8 cellular contexts compared by ENCODE assay signal in genomic region chr15:34337557-34338306, GRCh38. TPM values are rescaled to one million over a fixed set of nuclear protein-coding genes. Genes with fewer than 3 reads are reported as not detected.
DNase-seq lines count a peak whose midpoint lies in the region; ATAC-seq and TF ChIP-seq lines count a peak whose summit lies in the region.

TSS of gene SLC12A6 (minus strand) at chr15:34337781. CDS start at chr15:34336680, 1,101 bp downstream.

- peak within 1 kb of the TSS; percentile 86 for H3K27ac ChIP-seq in colonic mucosa

- H3K4me1 Mint-ChIP-seq in activated CD4-positive, alpha-beta T cell treated with anti-CD3 and anti-CD28 coated beads, Interleukin-2, amount 10 ng/mL, durations not matched to agents 24 days and 14 days, result peaks cover 43% of the 10 kb centered on the region

- peak; percentile 79 for ATAC-seq in HG03432 (IDR thresholded peaks at IDR 0.05; ENCODE audit: unreplicated experiment)

- intact Hi-C loops in activated CD4-positive, alpha-beta T cell treated with anti-CD3 and anti-CD28 coated beads, Interleukin-2, amount 10 ng/mL, durations not matched to agents 24 days and 14 days (cut with micrococcal nuclease), result loop anchor here (10.0 kb wide), 1 partner anchor 97 kb away; the partner anchor contains the start of gene GOLGA8A
- intact Hi-C loops in colonic mucosa (cut with DNase I), result no loop called here

- DNase-seq in Ammon's horn (ENCODE audit: low spot score) (peak; percentile 95), NCI-H526 (lab: John Stamatoyannopoulos, UW) (peak; percentile 89 to 98), colonic mucosa (peak; percentile 92), left kidney (ENCODE audit: low read depth, low spot score) (peak; percentile 96)
- peak; percentile 98 for DNase-seq in activated CD4-positive, alpha-beta T cell treated with anti-CD3 and anti-CD28 coated beads, Interleukin-2, amount 10 ng/mL, durations not matched to agents 24 days and 14 days
- DNase-seq in stimulated activated CD4-positive, alpha-beta T cell treated with anti-CD3 and anti-CD28 coated beads, Interleukin-1b, Interleukin-23, amount 100 ng/mL, for 48 hours, result peak; percentile 86

- H3K9me3 Mint-ChIP-seq in activated CD4-positive, alpha-beta T cell treated with anti-CD3 and anti-CD28 coated beads, Interleukin-2, amount 10 ng/mL, durations not matched to agents 24 days and 14 days, result peaks cover 4% of the 10 kb centered on the region

- peak within 1 kb of the TSS; percentile 94 for H3K27ac Mint-ChIP-seq in activated CD4-positive, alpha-beta T cell treated with anti-CD3 and anti-CD28 coated beads, Interleukin-2, amount 10 ng/mL, durations not matched to agents 24 days and 14 days

- H3K36me3 Mint-ChIP-seq in activated CD4-positive, alpha-beta T cell treated with anti-CD3 and anti-CD28 coated beads, Interleukin-2, amount 10 ng/mL, durations not matched to agents 24 days and 14 days (ENCODE audit: low read depth), result peaks cover 32% of the 10 kb centered on the region

- no peaks in the 10 kb centered on the region for H3K27me3 ChIP-seq in colonic mucosa

- H3K4me3 ChIP-seq in colonic mucosa, result peak within 1 kb of the TSS; percentile 87

- H3K36me3 ChIP-seq in colonic mucosa, result no peaks in the 10 kb centered on the region

- peak; percentile 69 for TF ChIP-seq POLR2A in GM19193 (IDR thresholded peaks at IDR 0.05; ENCODE audit: extremely low read depth, insufficient read depth, insufficient read length)

- no peaks in the 10 kb centered on the region for H3K4me1 ChIP-seq in colonic mucosa

- no peaks in the 10 kb centered on the region for H3K27me3 Mint-ChIP-seq in activated CD4-positive, alpha-beta T cell treated with anti-CD3 and anti-CD28 coated beads, Interleukin-2, amount 10 ng/mL, durations not matched to agents 24 days and 14 days

- TF ChIP-seq CTCF in colonic mucosa (IDR thresholded peaks at IDR 0.05), result no peak

- no peaks in the 10 kb centered on the region for H3K9me3 ChIP-seq in colonic mucosa

- peak within 1 kb of the TSS; percentile 97 for H3K4me3 Mint-ChIP-seq in activated CD4-positive, alpha-beta T cell treated with anti-CD3 and anti-CD28 coated beads, Interleukin-2, amount 10 ng/mL, durations not matched to agents 24 days and 14 days

- H3K9ac ChIP-seq in colonic mucosa (ENCODE audit: low read depth in 2 of 2, low read length in 2 of 2), result peak within 1 kb of the TSS; percentile 79 to 93

RNA-seq across cellular contexts. Expression of gene SLC12A6, which starts in this region (rescaled TPM):
- total RNA-seq in activated CD4-positive, alpha-beta T cell treated with anti-CD3 and anti-CD28 coated beads, Interleukin-2, amount 10 ng/mL, durations not matched to agents 24 days and 14 days, result 18.4 and 19.4 TPM in 2 replicates
- total RNA-seq in colonic mucosa, result 10 to 100 TPM; 13.8 to 18.8 TPM

Comparison
In these comparisons a context has a peak if more than half of its experiments do, and no peak if none do; other contexts are left out.
1. Peak in every context shown above with its lines: DNase-seq, ATAC-seq, H3K4me3 ChIP-seq and H3K27ac ChIP-seq.